10 cellular contexts compared by ENCODE assay signal in genomic region chr11:27507561-27508322, GRCh38. TPM values are rescaled to one million over a fixed set of nuclear protein-coding genes. Genes with fewer than 3 reads are reported as not detected.
A peak's percentile ranks its signal among the peaks of the same experiment; 100 is the strongest.
DNase-seq lines count a peak whose midpoint lies in the region; ATAC-seq, FAIRE-seq and TF ChIP-seq lines count a peak whose summit lies in the region.
"Had no signal": no experiment of that assay in that cellular context is flagged by ENCODE, and none has a peak within 500 bp of the region (broad histone marks: within the 10 kb centered on the region; RNA-seq: fewer than 3 reads in every experiment).

No MANE protein-coding gene starts in this region.

- dilution Hi-C loops in keratinocyte (cut with MboI; ENCODE audit: extremely low pct_ligation_motif_present, low sequenced_read_pairs), result no loop called here

- H3K4me1 Mint-ChIP-seq in activated T-helper 17 cell treated with anti-CD3 and anti-CD28 coated beads, Interleukin-2, amount 50 U/mL, for 72 hours, result peaks cover 19% of the 10 kb centered on the region

- peak overlapping the region; percentile 88 for H3K27ac Mint-ChIP-seq in activated T-helper 17 cell treated with anti-CD3 and anti-CD28 coated beads, Interleukin-2, amount 50 U/mL, for 72 hours

- 95 to 97% (median 97%) methylated on average over 4 of the region's 4 CpGs for WGBS in heart left ventricle, 4 donors
- 94 to 96% methylated on average over 4 of the region's 4 CpGs for WGBS in tibial nerve, 2 donors

- H3K27me3 ChIP-seq in heart left ventricle (no peaks in the 10 kb centered on the region), right atrium auricular region (no peaks in the 10 kb centered on the region), keratinocyte (ENCODE audit: control insufficient read depth, extremely low read depth, insufficient read depth, low read length) (no peaks in the 10 kb centered on the region), tibial nerve (no peaks in the 10 kb centered on the region)

- peaks cover 10% of the 10 kb centered on the region for H3K36me3 Mint-ChIP-seq in activated T-helper 17 cell treated with anti-CD3 and anti-CD28 coated beads, Interleukin-2, amount 50 U/mL, for 72 hours (ENCODE audit: low read depth)

- H3K9me3 Mint-ChIP-seq in activated T-helper 17 cell treated with anti-CD3 and anti-CD28 coated beads, Interleukin-2, amount 50 U/mL, for 72 hours, result no peaks in the 10 kb centered on the region

- no peaks in the 10 kb centered on the region for H3K27me3 Mint-ChIP-seq in activated T-helper 17 cell treated with anti-CD3 and anti-CD28 coated beads, Interleukin-2, amount 50 U/mL, for 72 hours

- H3K9me3 ChIP-seq in heart left ventricle, result no peaks in the 10 kb centered on the region
- H3K9me3 ChIP-seq in right atrium auricular region, result no peaks in the 10 kb centered on the region
- H3K9me3 ChIP-seq in keratinocyte (ENCODE audit: control insufficient read depth, low read depth, low read length), result no peaks in the 10 kb centered on the region
- no peaks in the 10 kb centered on the region for H3K9me3 ChIP-seq in tibial nerve

- no peak for TF ChIP-seq POLR2A in heart left ventricle (IDR thresholded peaks at IDR 0.05)
- no peak for TF ChIP-seq POLR2A in tibial nerve (IDR thresholded peaks at IDR 0.05)

- peak overlapping the region; percentile 84 for H3K4me3 Mint-ChIP-seq in activated T-helper 17 cell treated with anti-CD3 and anti-CD28 coated beads, Interleukin-2, amount 50 U/mL, for 72 hours

- no peak for ATAC-seq in heart left ventricle
- ATAC-seq in activated T-helper 17 cell treated with anti-CD3 and anti-CD28 coated beads, Interleukin-2, amount 50 U/mL, for 72 hours (replicated peaks), result no peak
- no peak for ATAC-seq in HG03039 (IDR thresholded peaks at IDR 0.05; ENCODE audit: unreplicated experiment)
- no peak for ATAC-seq in GM18520 (IDR thresholded peaks at IDR 0.05; ENCODE audit: unreplicated experiment)

- H3K79me2 ChIP-seq in keratinocyte (ENCODE audit: control insufficient read depth, insufficient read depth, low read length), result peaks cover 46% of the 10 kb centered on the region

- H3K27ac ChIP-seq in heart left ventricle (peak overlapping the region in 6 of 12 donors; percentile 85 to 96 (median 94)), right atrium auricular region (peak overlapping the region in 1 of 2 donors; percentile 92), keratinocyte (ENCODE audit: control insufficient read depth, insufficient read depth, low read length) (peak overlapping the region; percentile 91), tibial nerve (peak overlapping the region in 1 of 4 donors; percentile 96)

- no peak for FAIRE-seq in keratinocyte (lab: Jason Lieb, UNC)

- peaks cover 0 to 65% (median 31%) of the 10 kb centered on the region in 12 donors for H3K4me1 ChIP-seq in heart left ventricle
- H3K4me1 ChIP-seq in right atrium auricular region, result peaks cover 0 to 55% of the 10 kb centered on the region in 2 donors
- H3K4me1 ChIP-seq in keratinocyte (ENCODE audit: control insufficient read depth, extremely low read depth, insufficient read depth, low read length), result peaks cover 17% of the 10 kb centered on the region
- peaks cover 0 to 42% (median 20%) of the 10 kb centered on the region in 4 donors for H3K4me1 ChIP-seq in tibial nerve

- no peaks in the 10 kb centered on the region for H3K9me1 ChIP-seq in keratinocyte (ENCODE audit: control insufficient read depth, extremely low read depth, insufficient read depth, low read length)

- intact Hi-C loops in heart left ventricle (cut with DNase I), result loop anchor here in 4 of 10 donors (2.0 to 10.0 kb wide), 4 partner anchors 35 to 607 kb away; partner anchors contain the start of genes KIF18A (in 1 of the 4), LGR4 (in 1 of the 4) and METTL15 (in 1 of the 4)

- H3K9ac ChIP-seq in keratinocyte (ENCODE audit: control insufficient read depth, extremely low read depth, insufficient read depth, low read length), result peak overlapping the region; percentile 98

- H3K4me3 ChIP-seq in heart left ventricle, result peak overlapping the region; percentile 59 to 99 (median 71)
- H3K4me3 ChIP-seq in right atrium auricular region, result no peak overlapping the region
- H3K4me3 ChIP-seq in keratinocyte (ENCODE audit: control insufficient read depth in 2 of 3, extremely low read depth in 1 of 3, insufficient read depth in 2 of 3, low read depth in 1 of 3, low read length in 3 of 3), result peak overlapping the region; percentile 94 to 100 (median 99)
- peak overlapping the region in 3 of 4 donors; percentile 83 to 92 (median 87) for H3K4me3 ChIP-seq in tibial nerve

- DNase-seq in heart left ventricle, result no peak
- DNase-seq in right atrium auricular region (ENCODE audit: low spot score), result no peak
- no peak for DNase-seq in keratinocyte (ENCODE audit: low read depth, low spot score)
- no peak for DNase-seq in tibial nerve (ENCODE audit: low spot score in 2 of 2)
- DNase-seq in NCI-H1436 (lab: John Stamatoyannopoulos, UW), result no peak
- DNase-seq: DMS53; effector CD4-positive, alpha-beta T cell had no signal

- peak overlapping the region; percentile 96 for H3K4me2 ChIP-seq in keratinocyte (ENCODE audit: control insufficient read depth, extremely low read depth, insufficient read depth, low read depth, low read length)

- TF ChIP-seq CTCF in heart left ventricle (IDR thresholded peaks at IDR 0.05) (no peak), right atrium auricular region (IDR thresholded peaks at IDR 0.05) (no peak), keratinocyte (optimal IDR thresholded peaks at IDR 0.05 in 1 of 3, IDR thresholded peaks at IDR 0.05 in 1 of 3, conservative IDR thresholded peaks at IDR 0.05 in 1 of 3; ENCODE audit: extremely low read depth in 1 of 3, insufficient read depth in 2 of 3, low read length in 3 of 3) (no peak), tibial nerve (IDR thresholded peaks at IDR 0.05) (no peak)

- peak overlapping the region; percentile 46 for H2AFZ ChIP-seq in keratinocyte (ENCODE audit: control insufficient read depth, low read length)

- H3K36me3 ChIP-seq in heart left ventricle (peaks cover 0 to 5% (median under 1%) of the 10 kb centered on the region in 9 donors), right atrium auricular region (no peaks in the 10 kb centered on the region), keratinocyte (ENCODE audit: control insufficient read depth in 2 of 2, extremely low read depth in 1 of 2, insufficient read depth in 2 of 2, low read length in 2 of 2) (peaks cover 0 to 3% of the 10 kb centered on the region in 2 experiments), tibial nerve (peaks cover 0 to 5% (median 0%) of the 10 kb centered on the region in 3 donors)

- no peaks in the 10 kb centered on the region for H4K20me1 ChIP-seq in keratinocyte (ENCODE audit: control insufficient read depth, extremely low read depth, insufficient read depth, low read length)

- no peak for TF ChIP-seq EP300 in tibial nerve (IDR thresholded peaks at IDR 0.05)

RNA-seq across cellular contexts. Expression of gene LIN7C, which starts 1.2 kb away (rescaled TPM):
- total RNA-seq in heart left ventricle (10 to 100 TPM; 13.2 to 24.1 (median 16.6) TPM), right atrium auricular region (10 to 100 TPM; 18.8 to 23.7 TPM), tibial nerve (10 to 100 TPM; 25.7 to 41.5 (median 36.2) TPM)
- polyA plus RNA-seq in heart left ventricle (1 to 10 TPM; 5.0 to 5.6 TPM), keratinocyte (12.1 to 27.5 TPM (median 23.0 TPM) in 3 replicates)
- total RNA-seq in activated T-helper 17 cell treated with anti-CD3 and anti-CD28 coated beads, Interleukin-2, amount 50 U/mL, for 72 hours, result 10 to 100 TPM; 19.8 to 24.7 TPM
- polyA plus RNA-seq in keratinocyte (2011; ENCODE audit: low read depth), result 20.4 TPM
- polyA plus RNA-seq in keratinocyte (2011; cell fraction: cytosol; rRNA removed), result 13.2 and 23.7 TPM in 2 replicates
- polyA plus RNA-seq in keratinocyte (2011; cell fraction: nucleus; rRNA removed), result 13.2 and 18.1 TPM in 2 replicates
- 12.8 and 13.6 TPM in 2 replicates for polyA plus RNA-seq in keratinocyte (2012; ENCODE audit: low replicate concordance)
- 4.8 to 18.2 TPM (median 8.4 TPM) in 3 replicates for polyA minus RNA-seq in keratinocyte
- polyA minus RNA-seq in keratinocyte (2011; cell fraction: cytosol; rRNA and poly(A)+ RNA removed), result 18.6 TPM
- polyA minus RNA-seq in keratinocyte (2011; cell fraction: nucleus; rRNA and poly(A)+ RNA removed), result 8.4 and 18.7 TPM in 2 replicates

RNA-seq across cellular contexts. Expression of gene LGR4, which starts 35.2 kb away (rescaled TPM):
- total RNA-seq in heart left ventricle, result 10 to 100 TPM; 15.5 to 39.1 (median 28.8) TPM
- 10 to 100 TPM in 1 of 2 donors, 1 to 10 TPM in 1; 7.4 to 12.3 TPM for polyA plus RNA-seq in heart left ventricle
- total RNA-seq in right atrium auricular region, result 10 to 100 TPM; 31.1 to 40.6 TPM
- total RNA-seq in activated T-helper 17 cell treated with anti-CD3 and anti-CD28 coated beads, Interleukin-2, amount 50 U/mL, for 72 hours, result 1 to 10 TPM in 1 of 2 donors, under 1 TPM in 1; 0.24 to 1.4 TPM
- polyA plus RNA-seq in keratinocyte, result 24.3 to 49.7 TPM (median 35.1 TPM) in 3 replicates
- polyA plus RNA-seq in keratinocyte (2011; ENCODE audit: low read depth), result 7.3 TPM
- polyA plus RNA-seq in keratinocyte (2011; cell fraction: cytosol; rRNA removed), result 10.9 and 21.5 TPM in 2 replicates
- 48.3 and 61.2 TPM in 2 replicates for polyA plus RNA-seq in keratinocyte (2011; cell fraction: nucleus; rRNA removed)
- 14.8 and 24.7 TPM in 2 replicates for polyA plus RNA-seq in keratinocyte (2012; ENCODE audit: low replicate concordance)
- polyA minus RNA-seq in keratinocyte, result 37.3 to 116 TPM (median 94.5 TPM) in 3 replicates
- polyA minus RNA-seq in keratinocyte (2011; cell fraction: cytosol; rRNA and poly(A)+ RNA removed), result 30.1 TPM
- 95.4 and 156 TPM in 2 replicates for polyA minus RNA-seq in keratinocyte (2011; cell fraction: nucleus; rRNA and poly(A)+ RNA removed)
- total RNA-seq in tibial nerve, result 10 to 100 TPM; 26.5 to 51.3 (median 31.9) TPM

Comparison
In these comparisons a context has a peak if more than half of its experiments do, and no peak if none do; other contexts are left out.
1. H3K4me3 ChIP-seq: peak in heart left ventricle (12 of 12), keratinocyte (3 of 3) and tibial nerve (3 of 4); none in right atrium auricular region (0 of 2).
2. RNA of gene LGR4, which starts 35.2 kb away (total RNA-seq): 31.1 to 40.6 TPM in right atrium auricular region, 26.5 to 51.3 TPM in tibial nerve and 15.5 to 39.1 TPM in heart left ventricle; 0.24 to 1.4 TPM in activated T-helper 17 cell treated with anti-CD3 and anti-CD28 coated beads, Interleukin-2, amount 50 U/mL, for 72 hours; every median in the first group is over 4 times any median in the second.